In genomic region chr6:10583509-10583908, GRCh38 we compare ENCODE assay signal across 15 cellular contexts.
DNase-seq lines count a peak whose midpoint lies in the region; ATAC-seq and TF ChIP-seq lines count a peak whose summit lies in the region.
"Had no signal": no experiment of that assay in that cellular context is flagged by ENCODE, and none has a peak within 500 bp of the region (broad histone marks: within the 10 kb centered on the region; RNA-seq: fewer than 3 reads in every experiment).

No MANE protein-coding gene starts in this region.

- POLR2A ChIA-PET in activated CD8-positive, alpha-beta T cell treated with anti-CD3 and anti-CD28 coated beads for 36 hours (lab: Charles Lee), result no interaction called here

- 6 to 18% (median 13%) methylated on average over 3 of the region's 3 CpGs for WGBS in heart left ventricle, 4 donors

- H3K27me3 Mint-ChIP-seq in activated CD8-positive, alpha-beta T cell treated with anti-CD3 and anti-CD28 coated beads for 36 hours, result no peaks in the 10 kb centered on the region
- H3K27me3 Mint-ChIP-seq: effector memory CD8-positive, alpha-beta T cell had no signal

- H3K36me3 ChIP-seq in heart left ventricle, result no peaks in the 10 kb centered on the region

- H3K27me3 ChIP-seq in heart left ventricle, result no peaks in the 10 kb centered on the region

- no peak for TF ChIP-seq POLR2A in heart left ventricle (IDR thresholded peaks at IDR 0.05)

- no peaks in the 10 kb centered on the region for H3K9me3 Mint-ChIP-seq in activated CD8-positive, alpha-beta T cell treated with anti-CD3 and anti-CD28 coated beads for 36 hours
- H3K9me3 Mint-ChIP-seq: activated T-cell treated with anti-CD3 and anti-CD28 coated beads, Interleukin-2, amount 50 U/mL, for 72 hours; effector memory CD8-positive, alpha-beta T cell had no signal

- no peak overlapping the region for H3K4me3 ChIP-seq in heart left ventricle

- H3K4me3 Mint-ChIP-seq in activated CD8-positive, alpha-beta T cell treated with anti-CD3 and anti-CD28 coated beads for 36 hours, result no peak overlapping the region
- H3K4me3 Mint-ChIP-seq: activated T-cell treated with anti-CD3 and anti-CD28 coated beads, Interleukin-2, amount 50 U/mL, for 72 hours; effector memory CD8-positive, alpha-beta T cell had no signal

- intact Hi-C loops in heart left ventricle (cut with DNase I), result loop anchor here in 3 of 10 donors (10.0 kb wide), 2 partner anchors 59 to 69 kb away; partner anchors contain the start of gene GCNT2 (in 2 of the 3)
- intact Hi-C loops in cardiac septum (cut with DNase I), result loop anchor here (10.0 kb wide), 1 partner anchor 111 kb away; the partner anchor contains the start of genes C6orf52 and PAK1IP1
- intact Hi-C loops in activated CD8-positive, alpha-beta T cell treated with anti-CD3 and anti-CD28 coated beads for 36 hours (cut with micrococcal nuclease), result no loop called here

- DNase-seq in heart left ventricle (no peak), cardiac septum (ENCODE audit: low spot score) (no peak), left kidney (ENCODE audit: low read depth, low spot score) (peak; percentile 58), NOMO-1 treated with dmso at 0.1 percent for 144 hours (lab: John Stamatoyannopoulos, UW; ENCODE audit: unreplicated experiment) (no peak)
- DNase-seq in activated CD8-positive, alpha-beta T cell treated with anti-CD3 and anti-CD28 coated beads for 36 hours, result no peak
- DNase-seq: activated T-cell treated with anti-CD3 and anti-CD28 coated beads, Interleukin-2, amount 50 U/mL, for 72 hours; C1 segment of cervical spinal cord; effector memory CD8-positive, alpha-beta T cell; glutamatergic neuron; retina; stimulated activated CD4-positive, alpha-beta T cell treated with anti-CD3 and anti-CD28 coated beads, Interleukin-4, amount 100 ng/mL, for 4 hours; stimulated activated naive CD8-positive, alpha-beta T cell treated with anti-CD3 and anti-CD28 coated beads, Interleukin-15, Interleukin-2, amounts not matched to agents 100 U/mL and 50 U/mL, for 24 hours had no signal

- peaks cover 0 to 29% (median 5%) of the 10 kb centered on the region in 12 donors for H3K4me1 ChIP-seq in heart left ventricle

- H3K4me1 Mint-ChIP-seq in activated CD8-positive, alpha-beta T cell treated with anti-CD3 and anti-CD28 coated beads for 36 hours (ENCODE audit: low read depth), result peaks cover 11% of the 10 kb centered on the region

- peak overlapping the region in 10 of 12 donors; percentile 25 to 75 (median 44) for H3K27ac ChIP-seq in heart left ventricle

- ATAC-seq in heart left ventricle (peak in 2 of 4 donors; percentile 18 to 36), HG03354 (IDR thresholded peaks at IDR 0.05; ENCODE audit: poor library complexity, severe bottlenecking, unreplicated experiment) (no peak), GM18511 (IDR thresholded peaks at IDR 0.05; ENCODE audit: unreplicated experiment) (no peak), HG03460 (IDR thresholded peaks at IDR 0.05; ENCODE audit: unreplicated experiment) (no peak)
- ATAC-seq in activated CD8-positive, alpha-beta T cell treated with anti-CD3 and anti-CD28 coated beads for 36 hours, result peak; percentile 13
- ATAC-seq: effector memory CD8-positive, alpha-beta T cell; stimulated activated naive CD8-positive, alpha-beta T cell treated with anti-CD3 and anti-CD28 coated beads, Interleukin-15, Interleukin-2, amounts not matched to agents 100 U/mL and 50 U/mL, for 24 hours had no signal

- no peak for TF ChIP-seq CTCF in heart left ventricle (IDR thresholded peaks at IDR 0.05)
- TF ChIP-seq CTCF in activated CD8-positive, alpha-beta T cell treated with anti-CD3 and anti-CD28 coated beads for 36 hours (IDR thresholded peaks at IDR 0.05), result no peak

- no peaks in the 10 kb centered on the region for H3K9me3 ChIP-seq in heart left ventricle

- H3K36me3 Mint-ChIP-seq in activated CD8-positive, alpha-beta T cell treated with anti-CD3 and anti-CD28 coated beads for 36 hours (ENCODE audit: low read depth), result no peaks in the 10 kb centered on the region

- CTCF ChIA-PET in activated CD8-positive, alpha-beta T cell treated with anti-CD3 and anti-CD28 coated beads for 36 hours (lab: Charles Lee), result no interaction called here

- peak overlapping the region; percentile 4 for H3K27ac Mint-ChIP-seq in activated CD8-positive, alpha-beta T cell treated with anti-CD3 and anti-CD28 coated beads for 36 hours
- H3K27ac Mint-ChIP-seq: activated T-cell treated with anti-CD3 and anti-CD28 coated beads, Interleukin-2, amount 50 U/mL, for 72 hours had no signal
